ENCODE assay signal across 21 cellular contexts in genomic region chr1:59212715-59213114, GRCh38.
"Had no signal": no experiment of that assay in that cellular context is flagged by ENCODE, and none has a peak within 500 bp of the region (broad histone marks: within the 10 kb centered on the region; RNA-seq: fewer than 3 reads in every experiment).

No MANE protein-coding gene starts in this region.

- H3K4me1 Mint-ChIP-seq: stimulated activated naive B cell treated with anti-CD40 and anti-IgM and Interleukin-4, amounts not matched to agents 10 μg/mL and 1 μg/mL and 100 μg/mL, for 72 hours; stimulated activated naive CD8-positive, alpha-beta T cell treated with anti-CD3 and anti-CD28 coated beads, Interleukin-15, amount 100 ng/mL, for 72 hours had no signal

- H3K27me3 Mint-ChIP-seq: dendritic cell treated with granulocyte-macrophage colony-stimulating factor and Interleukin-4, amounts not matched to agents 40 ng/mL and 50 ng/mL, for 4 days; effector memory CD8-positive, alpha-beta T cell; memory B cell; stimulated activated naive B cell treated with anti-CD40 and anti-IgM and Interleukin-4, amounts not matched to agents 10 μg/mL and 1 μg/mL and 100 μg/mL, for 72 hours; stimulated activated naive CD8-positive, alpha-beta T cell treated with anti-CD3 and anti-CD28 coated beads, Interleukin-15, amount 100 ng/mL, for 72 hours had no signal

- H3K9me3 ChIP-seq: esophagus squamous epithelium, gastroesophageal sphincter, left ventricle myocardium inferior, lower lobe of right lung, neutrophil, testis had no signal

- H3K4me3 ChIP-seq: esophagus squamous epithelium, gastroesophageal sphincter, left ventricle myocardium inferior, lower lobe of right lung, spleen, testis had no signal

- DNase-seq: effector memory CD8-positive, alpha-beta T cell; esophagus squamous epithelium; foreskin fibroblast; glutamatergic neuron; immature natural killer cell; left ventricle myocardium inferior; lower lobe of right lung; midbrain; spleen; stimulated activated CD4-positive, alpha-beta T cell treated with anti-CD3 and anti-CD28 coated beads, Interleukin-15, amount 100 ng/mL, for 24 hours; stimulated activated CD4-positive, alpha-beta T cell treated with anti-CD3 and anti-CD28 coated beads, Interleukin-1b, Interleukin-23, amount 100 ng/mL, for 48 hours; stimulated activated CD4-positive, alpha-beta T cell treated with anti-CD3 and anti-CD28 coated beads, Interleukin-4, amount 100 ng/mL, for 4 hours; stimulated activated naive B cell treated with anti-CD40 and anti-IgM and Interleukin-4, amounts not matched to agents 10 μg/mL and 1 μg/mL and 100 μg/mL, for 72 hours; stimulated activated naive CD8-positive, alpha-beta T cell treated with anti-CD3 and anti-CD28 coated beads, Interleukin-15, amount 100 ng/mL, for 72 hours; testis; trophoblast cell had no signal

- H3K4me3 Mint-ChIP-seq: dendritic cell treated with granulocyte-macrophage colony-stimulating factor and Interleukin-4, amounts not matched to agents 40 ng/mL and 50 ng/mL, for 4 days; effector memory CD8-positive, alpha-beta T cell; immature natural killer cell; memory B cell; stimulated activated naive B cell treated with anti-CD40 and anti-IgM and Interleukin-4, amounts not matched to agents 10 μg/mL and 1 μg/mL and 100 μg/mL, for 72 hours; stimulated activated naive CD8-positive, alpha-beta T cell treated with anti-CD3 and anti-CD28 coated beads, Interleukin-15, amount 100 ng/mL, for 72 hours had no signal

- H3K27ac ChIP-seq: esophagus squamous epithelium, gastroesophageal sphincter, left ventricle myocardium inferior, lower lobe of right lung, neutrophil, spleen, testis had no signal

- ATAC-seq: effector memory CD8-positive, alpha-beta T cell; gastroesophageal sphincter; lower lobe of right lung; sciatic nerve; stimulated activated naive B cell treated with anti-CD40 and anti-IgM and Interleukin-4, amounts not matched to agents 10 μg/mL and 1 μg/mL and 100 μg/mL, for 72 hours; stimulated activated naive CD8-positive, alpha-beta T cell treated with anti-CD3 and anti-CD28 coated beads, Interleukin-15, amount 100 ng/mL, for 72 hours had no signal

- H3K27ac Mint-ChIP-seq: dendritic cell treated with granulocyte-macrophage colony-stimulating factor and Interleukin-4, amounts not matched to agents 40 ng/mL and 50 ng/mL, for 4 days; immature natural killer cell; memory B cell; stimulated activated naive B cell treated with anti-CD40 and anti-IgM and Interleukin-4, amounts not matched to agents 10 μg/mL and 1 μg/mL and 100 μg/mL, for 72 hours; stimulated activated naive CD8-positive, alpha-beta T cell treated with anti-CD3 and anti-CD28 coated beads, Interleukin-15, amount 100 ng/mL, for 72 hours had no signal

- H3K27me3 ChIP-seq: esophagus squamous epithelium, gastroesophageal sphincter, neutrophil, spleen, testis had no signal

- H3K36me3 ChIP-seq: esophagus squamous epithelium, gastroesophageal sphincter, left ventricle myocardium inferior, lower lobe of right lung, neutrophil, spleen had no signal

- H3K4me1 ChIP-seq: gastroesophageal sphincter, left ventricle myocardium inferior, lower lobe of right lung, spleen, testis had no signal
